In genomic region chr9:35558185-35558584, GRCh38 we compare ENCODE assay signal across 16 cellular contexts. TPM values are rescaled to one million over a fixed set of nuclear protein-coding genes. Genes with fewer than 3 reads are reported as not detected.
A peak's percentile ranks its signal among the peaks of the same experiment; 100 is the strongest.
DNase-seq lines count a peak whose midpoint lies in the region; ATAC-seq, FAIRE-seq and TF ChIP-seq lines count a peak whose summit lies in the region.
"Had no signal": no experiment of that assay in that cellular context is flagged by ENCODE, and none has a peak within 500 bp of the region (broad histone marks: within the 10 kb centered on the region; RNA-seq: fewer than 3 reads in every experiment).

No MANE protein-coding gene starts in this region.

- no peak for FAIRE-seq in K562 (lab: Jason Lieb, UNC)
- FAIRE-seq: GM12878, H54 had no signal

- H3K4me1 ChIP-seq in K562 (replicated peaks in 1 of 2; ENCODE audit: control insufficient read depth in 2 of 2, insufficient read depth in 2 of 2, low read length in 2 of 2) (peaks cover 0 to 3% of the 10 kb centered on the region in 2 experiments; a peak in 3 of 5 replicates), gastrocnemius medialis (peaks cover 72 to 96% of the 10 kb centered on the region in 2 donors), tibial artery (peaks cover 4 to 59% (median 49%) of the 10 kb centered on the region in 4 donors)

- H3K27ac ChIP-seq in RWPE1, result peak overlapping the region; percentile 20
- no peak overlapping the region for H3K27ac ChIP-seq in K562 (ENCODE audit: extremely low read depth, low read depth, low read length)
- H3K27ac ChIP-seq in gastrocnemius medialis, result peak overlapping the region; percentile 83 to 95 (median 90)
- peak overlapping the region; percentile 3 to 93 for H3K27ac ChIP-seq in tibial artery
- H3K27ac ChIP-seq: BLaER1 treated with 17β-estradiol and CSF1 and Interleukin-3, amounts not matched to agents 10 nM and 100 nM; GM23248 had no signal

- CTCF ChIA-PET in RWPE1 (lab: Yijun Ruan, JAX) (no interaction called here), K562 (lab: Yijun Ruan, JAX; ENCODE audit: low intra/inter-chr PET ratio) (no interaction called here)

- no peaks in the 10 kb centered on the region for H4K20me1 ChIP-seq in K562 (replicated peaks; ENCODE audit: control insufficient read depth, insufficient read depth, low read length)

- ATAC-seq in K562, result no peak
- no peak for ATAC-seq in gastrocnemius medialis
- ATAC-seq: CD8-positive, alpha-beta T cell; GM12878 had no signal

- no peak for DNase-seq in RWPE1 (ENCODE audit: low spot score)
- DNase-seq in K562 (ENCODE audit: extremely low read depth in 1 of 4, low spot score in 3 of 4), result no peak
- DNase-seq in gastrocnemius medialis, result no peak
- DNase-seq in tibial artery, result no peak
- no peak for DNase-seq in retina
- DNase-seq in SIG-M5 (lab: John Stamatoyannopoulos, UW), result no peak
- no peak for DNase-seq in dermis blood vessel endothelial cell
- DNase-seq: Calu3; CD8-positive, alpha-beta T cell; DND-41; EL; GM23248; HCEC 1CT had no signal

- TF ChIP-seq CTCF in RWPE1 (conservative IDR thresholded peaks at IDR 0.05; ENCODE audit: low read depth) (no peak), K562 (IDR thresholded peaks at IDR 0.05 in 2 of 3, conservative IDR thresholded peaks at IDR 0.05 in 1 of 3; ENCODE audit: insufficient read depth in 2 of 3, low read depth in 1 of 3, low read length in 3 of 3) (no peak), gastrocnemius medialis (IDR thresholded peaks at IDR 0.05 in 4 of 5, conservative IDR thresholded peaks at IDR 0.05 in 1 of 5) (no peak), tibial artery (IDR thresholded peaks at IDR 0.05) (no peak)

- intact Hi-C loops in K562 (cut with micrococcal nuclease) (no loop called here), gastrocnemius medialis (cut with DNase I; ENCODE audit: low total_unique reads) (loop anchor here (10.0 kb wide), 1 partner anchor 273 kb away; no protein-coding TSS in a partner anchor), tibial artery (cut with DNase I; ENCODE audit: low total_unique reads) (no loop called here)

- TF ChIP-seq POLR2A in K562 (conservative IDR thresholded peaks at IDR 0.05), result no peak
- no peak for TF ChIP-seq POLR2A in gastrocnemius medialis (IDR thresholded peaks at IDR 0.05)

- TF ChIP-seq EP300 in K562 (IDR thresholded peaks at IDR 0.05; ENCODE audit: low read length), result no peak

- H3K9me3 ChIP-seq in K562 (replicated peaks; ENCODE audit: control insufficient read depth, insufficient read depth, low read depth, low read length) (no peaks in the 10 kb centered on the region), gastrocnemius medialis (no peaks in the 10 kb centered on the region), tibial artery (no peaks in the 10 kb centered on the region)
- H3K9me3 ChIP-seq: BLaER1 treated with 17β-estradiol and CSF1 and Interleukin-3, amounts not matched to agents 10 nM and 100 nM had no signal

- no peak overlapping the region; a peak in 1 of 4 replicates for H3K9ac ChIP-seq in K562 (ENCODE audit: insufficient read depth in 1 of 2, low read depth in 2 of 2, low read length in 2 of 2)
- H3K9ac ChIP-seq: BLaER1 treated with 17β-estradiol and CSF1 and Interleukin-3, amounts not matched to agents 10 nM and 100 nM; GM23248 had no signal

- POLR2A ChIA-PET in RWPE1 (lab: Yijun Ruan, JAX; ENCODE audit: low non-redundant PET), result interaction anchor here (0.6 kb wide), 1 partner anchor 457 kb away, joined by 3 read pairs; no protein-coding TSS in a partner anchor
- POLR2A ChIA-PET in K562 (lab: Yijun Ruan, JAX), result interaction anchor here (0.5 kb wide), 1 partner anchor 41 kb away, joined by 3 read pairs; no protein-coding TSS in a partner anchor

- H3K36me3 ChIP-seq in K562 (ENCODE audit: control insufficient read depth, insufficient read depth, low read length) (peaks cover 21% of the 10 kb centered on the region; the same call in 1 of the 3 replicates), gastrocnemius medialis (peaks cover 0 to 44% of the 10 kb centered on the region in 2 donors), tibial artery (peaks cover 65 to 79% (median 70%) of the 10 kb centered on the region in 3 donors)

- no peaks in the 10 kb centered on the region for H3K9me1 ChIP-seq in K562 (ENCODE audit: control insufficient read depth, insufficient read depth, low read length)

- H3K27me3 ChIP-seq in K562 (ENCODE audit: control insufficient read depth in 2 of 2, insufficient read depth in 2 of 2, low read length in 2 of 2), result no peaks in the 10 kb centered on the region
- H3K27me3 ChIP-seq in gastrocnemius medialis, result no peaks in the 10 kb centered on the region
- no peaks in the 10 kb centered on the region for H3K27me3 ChIP-seq in tibial artery
- H3K27me3 ChIP-seq: BLaER1 treated with 17β-estradiol and CSF1 and Interleukin-3, amounts not matched to agents 10 nM and 100 nM had no signal

- TF ChIP-seq RAD21 in K562 (CRISPR knock-in tag; conservative IDR thresholded peaks at IDR 0.05 in 1 of 2, IDR thresholded peaks at IDR 0.05 in 1 of 2), result no peak

- no peak overlapping the region for H2AFZ ChIP-seq in K562 (ENCODE audit: low read depth, low read length)
- H2AFZ ChIP-seq: GM23248 had no signal

- no peaks in the 10 kb centered on the region for H3K79me2 ChIP-seq in K562 (ENCODE audit: control insufficient read depth, insufficient read depth, low read length)

- H3K4me2 ChIP-seq in K562 (ENCODE audit: insufficient read depth, low read length), result no peak overlapping the region

- H3K4me3 ChIP-seq in K562 (no peak overlapping the region), gastrocnemius medialis (no peak overlapping the region), tibial artery (no peak overlapping the region)
- H3K4me3 ChIP-seq: BLaER1 treated with 17β-estradiol and CSF1 and Interleukin-3, amounts not matched to agents 10 nM and 100 nM; GM12878; GM23248 had no signal

- 100% methylated on average over 4 of the region's 11 CpGs for WGBS in K562 (ENCODE audit: insufficient coverage, low coverage, missing lambda C conversion rate)

- in situ Hi-C loops in K562 (cut with MboI) (loop anchor here (10.0 to 25.0 kb wide), 2 partner anchors 283 to 671 kb away; a partner anchor contains a TSS), gastrocnemius medialis (cut with MboI; ENCODE audit: low sequenced_read_pairs in 4 of 4) (loop anchor here in 2 of 4 donors (10.0 to 25.0 kb wide), 3 partner anchors 104 to 446 kb away; partner anchors contain the start of genes ATOSB (in 2 of the 2), ARHGEF39 (in 1 of the 2), CA9 (in 1 of the 2) and CCDC107 (in 1 of the 2))

- BruUV-seq in K562 (replicated peaks; lab: Mats Ljungman, UMichigan), result no TSS peak

TF ChIP-seq in K562, 482 proteins besides CTCF, POLR2A, EP300 and RAD21 (continues in another document):
- TF ChIP-seq PHTF2 (CRISPR knock-in tag; IDR thresholded peaks at IDR 0.05), result no peak
- no peak for TF ChIP-seq ILF3 (IDR thresholded peaks at IDR 0.05; ENCODE audit: borderline replicate concordance)
- no peak for TF ChIP-seq ZNF518B (CRISPR knock-in tag; IDR thresholded peaks at IDR 0.05)

RNA-seq across cellular contexts. Expression of gene TESK1, which starts 46.9 kb away (rescaled TPM):
- total RNA-seq in K562 (2011; cell fraction: chromatin; rRNA removed; ENCODE audit: low replicate concordance), result 31.6 and 38.4 TPM in 2 replicates
- 22.0 and 29.9 TPM in 2 replicates for total RNA-seq in K562 (2011; cell fraction: nucleolus; rRNA removed)
- 25.6 and 25.8 TPM in 2 replicates for total RNA-seq in K562 (2011; cell fraction: nucleoplasm; rRNA removed)
- total RNA-seq in K562 (2014; rRNA removed) (3.7 and 4.8 TPM in 2 replicates), K562 (2014; rRNA removed; fragmentation: Illumina TruSeq; extraction: Trizol) (1.8 and 2.1 TPM in 2 replicates), K562 (2015; rRNA removed; fragmentation: Illumina TruSeq; extraction: Trizol) (4.1 and 4.3 TPM in 2 replicates), K562 (2021) (7.9 and 10.4 TPM in 2 replicates), gastrocnemius medialis (100 to 1,000 TPM in 1 of 4 donors, 10 to 100 TPM in 3; 48.1 to 108 (median 65.4) TPM), dermis blood vessel endothelial cell (8.7 and 11.6 TPM in 2 replicates)
- polyA plus RNA-seq in K562 (2011; rRNA removed) (5.9 and 6.2 TPM in 2 replicates), K562 (2014; fragmentation: Illumina TruSeq; extraction: Trizol) (6.0 and 7.4 TPM in 2 replicates), K562 (2014; fragmentation: Nextera tagmentation; extraction: Ambion mirVana) (under 1 TPM; 0.07 to 0.21 TPM), K562 (2014; rRNA removed) (5.9 and 8.1 TPM in 2 replicates)
- polyA plus RNA-seq in K562 (2011; cell fraction: cytosol; rRNA removed), result 5.3 and 8.8 TPM in 2 replicates
- 40.2 and 56.0 TPM in 2 replicates for polyA plus RNA-seq in K562 (2011; cell fraction: nucleus; rRNA removed)
- 11.7 and 15.9 TPM in 2 replicates for polyA plus RNA-seq in K562 (2012)
- polyA minus RNA-seq in K562 (2011; rRNA and poly(A)+ RNA removed), result 5.2 and 5.7 TPM in 2 replicates
- polyA minus RNA-seq in K562 (2011; cell fraction: cytosol; rRNA and poly(A)+ RNA removed), result 4.2 and 8.7 TPM in 2 replicates
- polyA minus RNA-seq in K562 (2011; cell fraction: nucleus; rRNA and poly(A)+ RNA removed), result 12.4 and 17.7 TPM in 2 replicates
